8 cellular contexts compared by ENCODE assay signal in genomic region chr14:70359076-70359424, GRCh38. TPM values are rescaled to one million over a fixed set of nuclear protein-coding genes. Genes with fewer than 3 reads are reported as not detected.
DNase-seq lines count a peak whose midpoint lies in the region; ATAC-seq, FAIRE-seq and TF ChIP-seq lines count a peak whose summit lies in the region.

No MANE protein-coding gene starts in this region.

- H3K27ac Mint-ChIP-seq in activated naive CD8-positive, alpha-beta T cell = peak overlapping the region; percentile 96

- peaks cover 11% of the 10 kb centered on the region for H3K36me3 Mint-ChIP-seq in activated naive CD8-positive, alpha-beta T cell

- peaks cover 2% of the 10 kb centered on the region for H3K4me1 ChIP-seq in thymus (ENCODE audit: control insufficient read depth, insufficient read depth, low read length)

- peaks cover 48% of the 10 kb centered on the region for H3K4me1 Mint-ChIP-seq in activated naive CD8-positive, alpha-beta T cell (ENCODE audit: low read depth)

- peak; percentile 73 for FAIRE-seq in GM12892 (lab: Jason Lieb, UNC)

- under 1% methylated on average over 14 of the region's 14 CpGs for WGBS in thymus

- no peak for TF ChIP-seq CTCF in kidney epithelial cell (IDR thresholded peaks at IDR 0.05; ENCODE audit: insufficient read depth, low read length, poor library complexity, severe bottlenecking)

- H3K27ac ChIP-seq in thymus (ENCODE audit: low read depth) = peak overlapping the region; percentile 9

- DNase-seq in GM12892 (ENCODE audit: insufficient read length) = no peak
- peak; percentile 1 for DNase-seq in kidney epithelial cell (ENCODE audit: low read depth)
- no peak for DNase-seq in NCI-H2171 (lab: John Stamatoyannopoulos, UW)

- H3K9me3 Mint-ChIP-seq in activated naive CD8-positive, alpha-beta T cell (ENCODE audit: low read depth) = no peaks in the 10 kb centered on the region

- no peaks in the 10 kb centered on the region for H3K27me3 Mint-ChIP-seq in activated naive CD8-positive, alpha-beta T cell

- TF ChIP-seq POLR2A in GM12892 (IDR thresholded peaks at IDR 0.05; ENCODE audit: low read depth, low read length) = no peak

- no peaks in the 10 kb centered on the region for H3K36me3 ChIP-seq in kidney epithelial cell (ENCODE audit: control insufficient read depth, insufficient read depth, low read length)
- H3K36me3 ChIP-seq in thymus (ENCODE audit: control insufficient read depth, insufficient read depth) = no peaks in the 10 kb centered on the region

- H3K4me3 ChIP-seq in kidney epithelial cell (ENCODE audit: low read depth, low read length) (peak overlapping the region; percentile 56), thymus (ENCODE audit: low read length) (peak overlapping the region; percentile 76)

- no peaks in the 10 kb centered on the region for H3K9me3 ChIP-seq in thymus (ENCODE audit: control insufficient read depth)

- H3K4me3 Mint-ChIP-seq in activated naive CD8-positive, alpha-beta T cell = peak overlapping the region; percentile 100

- H3K27me3 ChIP-seq in kidney epithelial cell (ENCODE audit: control insufficient read depth, insufficient read depth, low read length) (no peaks in the 10 kb centered on the region), thymus (ENCODE audit: control insufficient read depth, insufficient read depth) (no peaks in the 10 kb centered on the region)

- ATAC-seq in HG03025 (IDR thresholded peaks at IDR 0.05; ENCODE audit: low FRiP score, unreplicated experiment) (peak; percentile 26), HG03354 (IDR thresholded peaks at IDR 0.05; ENCODE audit: poor library complexity, severe bottlenecking, unreplicated experiment) (no peak), HG03469 (IDR thresholded peaks at IDR 0.05; ENCODE audit: unreplicated experiment) (no peak)

RNA-seq across cellular contexts. Expression of gene COX16, which starts 0.4 kb away (rescaled TPM):
- 57.2 TPM for polyA plus RNA-seq in GM12892 (2012; ENCODE audit: missing spikeins)
- 19.5 and 36.0 TPM in 2 replicates for total RNA-seq in kidney epithelial cell
- polyA plus RNA-seq in thymus = 102 TPM

RNA-seq across cellular contexts. Expression of gene SYNJ2BP, which starts 57.8 kb away (rescaled TPM):
- 13.7 TPM for polyA plus RNA-seq in GM12892 (2012; ENCODE audit: missing spikeins)
- 23.8 and 24.8 TPM in 2 replicates for total RNA-seq in kidney epithelial cell
- 11.9 TPM for polyA plus RNA-seq in thymus
